In genomic region chr12:3236345-3237153, GRCh38 we compare ENCODE assay signal across 9 cellular contexts.
DNase-seq lines count a peak whose midpoint lies in the region; ATAC-seq, FAIRE-seq and TF ChIP-seq lines count a peak whose summit lies in the region.
"Had no signal": no experiment of that assay in that cellular context is flagged by ENCODE, and none has a peak within 500 bp of the region (broad histone marks: within the 10 kb centered on the region; RNA-seq: fewer than 3 reads in every experiment).

No MANE protein-coding gene starts in this region.

- CTCF ChIA-PET in IMR-90 (lab: Yijun Ruan, JAX) = no interaction called here

- peak overlapping the region; percentile 61; the same call in 1 of the 3 replicates for H2BK15ac ChIP-seq in IMR-90 (ENCODE audit: low read depth, low read length)

- H2AFZ ChIP-seq in IMR-90 (replicated peaks; ENCODE audit: low read length, poor library complexity) = peak overlapping the region; percentile 64
- H2AFZ ChIP-seq in astrocyte (ENCODE audit: low read depth, low read length) = no peak overlapping the region

- H4K20me1 ChIP-seq in IMR-90 (ENCODE audit: insufficient read depth, low read length) (0 out of 2 replicates have a peak, but pooled peaks cover 4% of the 10 kb centered on the region), astrocyte (ENCODE audit: insufficient read depth, low read length) (peaks cover 72% of the 10 kb centered on the region)

- WGBS in IMR-90 (ENCODE audit: extremely low coverage in 2 of 2, insufficient read length in 1 of 2), 2 experiments = 28% methylated on average over 4 of the region's 15 CpGs; no CpG with 5 or more reads in 1 of the 2 experiments
- 79 to 83% methylated on average over 15 of the region's 15 CpGs for WGBS in body of pancreas, 2 donors

- TF ChIP-seq CTCF in IMR-90 (conservative IDR thresholded peaks at IDR 0.05; ENCODE audit: low read depth, low read length) = no peak
- TF ChIP-seq CTCF in astrocyte (IDR thresholded peaks at IDR 0.05; ENCODE audit: insufficient read depth, low read depth, low read length) = no peak
- no peak for TF ChIP-seq CTCF in body of pancreas (IDR thresholded peaks at IDR 0.05)

- peak overlapping the region; percentile 48 for H2AK9ac ChIP-seq in IMR-90 (replicated peaks; ENCODE audit: low read depth, low read length, poor library complexity)

- ATAC-seq in IMR-90 (ENCODE audit: low read depth) (peak; percentile 92), memory B cell (ENCODE audit: low read depth) (peak; percentile 45), body of pancreas (no peak)

- H3K4me3 Mint-ChIP-seq in astrocyte (ENCODE audit: unreplicated experiment) (no peak overlapping the region), memory B cell (no peak overlapping the region)

- in situ Hi-C loops in IMR-90 (cut with MboI; ENCODE audit: low sequenced_read_pairs) = no loop called here

- H3K27ac Mint-ChIP-seq in astrocyte (ENCODE audit: unreplicated experiment) (no peak overlapping the region), memory B cell (no peak overlapping the region)

- peak overlapping the region; percentile 90 for H2BK120ac ChIP-seq in IMR-90 (ENCODE audit: low read depth, low read length)

- peak overlapping the region; percentile 72 for H2BK20ac ChIP-seq in IMR-90 (ENCODE audit: low read depth, low read length)

- H3K27me3 ChIP-seq in IMR-90 (ENCODE audit: control insufficient read depth, insufficient read depth, low read length) (no peaks in the 10 kb centered on the region), astrocyte (ENCODE audit: insufficient read depth, low read length) (peaks cover 2% of the 10 kb centered on the region), body of pancreas (no peaks in the 10 kb centered on the region)

- peak overlapping the region; percentile 70 for H4K91ac ChIP-seq in IMR-90 (ENCODE audit: insufficient read depth, low read depth, low read length)

- no TSS peak for BruUV-seq in IMR-90 (replicated peaks; lab: Mats Ljungman, UMichigan)

- H4K8ac ChIP-seq in IMR-90 (ENCODE audit: low read depth in 2 of 2, low read length in 2 of 2) = peak overlapping the region; percentile 44 to 74

- H3K18ac ChIP-seq in IMR-90 (ENCODE audit: low read depth, low read length) = peak overlapping the region; percentile 55; the same call in 1 of the 2 replicates

- FAIRE-seq in astrocyte (lab: Jason Lieb, UNC) = peak; percentile 32

- H3K4me1 Mint-ChIP-seq in astrocyte (ENCODE audit: low read depth, unreplicated experiment) = peaks cover 18% of the 10 kb centered on the region
- H3K4me1 Mint-ChIP-seq in memory B cell = peaks cover 5% of the 10 kb centered on the region

- H3K9me1 ChIP-seq in IMR-90 (ENCODE audit: insufficient read depth, low read length) = peaks cover 5% of the 10 kb centered on the region; the same call in 1 of the 2 replicates

- peak overlapping the region; percentile 36; the same call in 1 of the 2 replicates for H3K56ac ChIP-seq in IMR-90 (ENCODE audit: extremely low read depth, insufficient read depth, low read length)

- no peak for TF ChIP-seq RAD21 in IMR-90 (IDR thresholded peaks at IDR 0.05; ENCODE audit: low read length)

- H3K27ac ChIP-seq in IMR-90 (ENCODE audit: insufficient read depth, low read length) (peak overlapping the region; percentile 48), astrocyte (ENCODE audit: low read depth, low read length) (no peak overlapping the region), body of pancreas (no peak overlapping the region)

- peak overlapping the region; percentile 88 for H3K4ac ChIP-seq in IMR-90 (ENCODE audit: low read depth, low read length)

- H3K36me3 ChIP-seq in IMR-90 (ENCODE audit: control insufficient read depth, insufficient read depth, low read length) = no peaks in the 10 kb centered on the region
- H3K36me3 ChIP-seq in astrocyte (ENCODE audit: insufficient read depth, low read length) = no peaks in the 10 kb centered on the region
- H3K36me3 ChIP-seq in body of pancreas (replicated peaks in 1 of 2; ENCODE audit: insufficient read depth in 1 of 2, low read depth in 2 of 2) = no peaks in the 10 kb centered on the region
- H3K36me3 ChIP-seq: HAP-1 had no signal

- H3K23ac ChIP-seq in IMR-90 (ENCODE audit: low read depth, low read length) = peak overlapping the region; percentile 31; the same call in 1 of the 2 replicates

- POLR2A ChIA-PET in IMR-90 (lab: Charles Lee; ENCODE audit: unreplicated experiment) = no interaction called here

- H2AK5ac ChIP-seq in IMR-90 (ENCODE audit: low read depth, low read length) = peak overlapping the region; percentile 69

- H3K14ac ChIP-seq in IMR-90 (replicated peaks; ENCODE audit: low read depth, low read length) = peak overlapping the region; percentile 44; the same call in 1 of the 2 replicates

- H3K79me1 ChIP-seq in IMR-90 (ENCODE audit: low read depth in 1 of 2, low read length in 2 of 2) = peaks cover 4% of the 10 kb centered on the region in 2 experiments; a peak in 2 of 4 replicates

- peaks cover 5% of the 10 kb centered on the region for H3K36me3 Mint-ChIP-seq in astrocyte (ENCODE audit: low read depth, unreplicated experiment)
- no peaks in the 10 kb centered on the region for H3K36me3 Mint-ChIP-seq in memory B cell

- intact Hi-C loops in IMR-90 (cut with micrococcal nuclease) = loop anchor here (1.0 kb wide), 1 partner anchor 15 kb away; no protein-coding TSS in a partner anchor
- intact Hi-C loops in body of pancreas (cut with DNase I) = no loop called here

- H3K27me3 Mint-ChIP-seq in astrocyte (ENCODE audit: low read depth, unreplicated experiment) (peaks cover 18% of the 10 kb centered on the region), memory B cell (peaks cover 4% of the 10 kb centered on the region)

- H3K4me3 ChIP-seq in IMR-90 (ENCODE audit: insufficient read depth, low read depth, low read length) (no peak overlapping the region), astrocyte (ENCODE audit: insufficient read depth, low read depth, low read length) (no peak overlapping the region), body of pancreas (no peak overlapping the region)
- H3K4me3 ChIP-seq: HAP-1 had no signal

- dilution Hi-C loops in IMR-90 (cut with HindIII; ENCODE audit: low sequenced_read_pairs, unreplicated experiment) = no loop called here

- H3K4me1 ChIP-seq in IMR-90 (ENCODE audit: control insufficient read depth, insufficient read depth, low read length) (peaks cover 11% of the 10 kb centered on the region; the same call in 1 of the 2 replicates), astrocyte (ENCODE audit: insufficient read depth, low read length) (peaks cover 5% of the 10 kb centered on the region), body of pancreas (peaks cover 1% of the 10 kb centered on the region)
- H3K4me1 ChIP-seq: HAP-1 had no signal

- H2BK5ac ChIP-seq in IMR-90 (ENCODE audit: low read depth, low read length, poor library complexity, severe bottlenecking) = peak overlapping the region; percentile 73

- DNase-seq in EH (ENCODE audit: low read depth) (peak; percentile 75), IMR-90 (peak; percentile 72), astrocyte (ENCODE audit: low read depth) (peak; percentile 45), memory B cell (ENCODE audit: low spot score in 2 of 2) (no peak), OCI-M2 (lab: John Stamatoyannopoulos, UW; ENCODE audit: unreplicated experiment) (no peak), MV-4-11 (lab: John Stamatoyannopoulos, UW) (no peak), body of pancreas (no peak), GDM1 (lab: John Stamatoyannopoulos, UW) (no peak)

- H3K4me2 ChIP-seq in IMR-90 (ENCODE audit: low read depth, low read length) (peak overlapping the region; percentile 68), astrocyte (ENCODE audit: low read length) (peak overlapping the region; percentile 65)

- peak overlapping the region; percentile 49; the same call in 1 of the 2 replicates for H3K9ac ChIP-seq in IMR-90 (ENCODE audit: low read depth, low read length)
- peak overlapping the region; percentile 39 for H3K9ac ChIP-seq in astrocyte (ENCODE audit: low read length)

- H3K9me3 Mint-ChIP-seq in astrocyte (ENCODE audit: unreplicated experiment) (no peaks in the 10 kb centered on the region), memory B cell (no peaks in the 10 kb centered on the region)

- peak overlapping the region; percentile 61; the same call in 1 of the 2 replicates for H4K5ac ChIP-seq in IMR-90 (ENCODE audit: low read depth, low read length)

- TF ChIP-seq POLR2A in IMR-90 (IDR thresholded peaks at IDR 0.05; ENCODE audit: low read depth, low read length) (no peak), body of pancreas (IDR thresholded peaks at IDR 0.05) (no peak)

- H3K9me3 ChIP-seq in IMR-90 (ENCODE audit: control insufficient read depth, insufficient read depth, low read length) = no peaks in the 10 kb centered on the region
- no peaks in the 10 kb centered on the region for H3K9me3 ChIP-seq in astrocyte (ENCODE audit: insufficient read depth, low read depth, low read length)
- no peaks in the 10 kb centered on the region for H3K9me3 ChIP-seq in body of pancreas
- H3K9me3 ChIP-seq: HAP-1 had no signal

- H3K79me2 ChIP-seq in astrocyte (ENCODE audit: insufficient read depth, low read length) = no peaks in the 10 kb centered on the region

TF ChIP-seq in IMR-90, 13 proteins besides CTCF, POLR2A, EP300 and RAD21:
- TF ChIP-seq RCOR1 (IDR thresholded peaks at IDR 0.05; ENCODE audit: insufficient replicate concordance, low read length) (peak; percentile 56), CEBPB (IDR thresholded peaks at IDR 0.05; ENCODE audit: low read depth, low read length) (no peak), FOS (IDR thresholded peaks at IDR 0.05; ENCODE audit: low read depth, low read length) (0 out of 2 replicates have a peak, but pooled peaks have one; percentile 51), NFE2L2 (IDR thresholded peaks at IDR 0.05; ENCODE audit: low read depth, low read length) (no peak), BHLHE40 (IDR thresholded peaks at IDR 0.05; ENCODE audit: low read depth, low read length) (peak; percentile 32; the same call in 1 of the 2 replicates), MXI1 (IDR thresholded peaks at IDR 0.05; ENCODE audit: borderline replicate concordance, low read depth, low read length) (0 out of 2 replicates have a peak, but pooled peaks have one; percentile 44)

Comparison
In these comparisons a context has a peak if more than half of its experiments do, and no peak if none do; other contexts are left out.
1. DNase-seq: peak in EH (single experiment), IMR-90 (single experiment) and astrocyte (single experiment); none in memory B cell (0 of 2), OCI-M2 (single experiment), MV-4-11 (single experiment), body of pancreas (0 of 4) and GDM1 (single experiment).